In genomic region chr3:47741925-47742324, GRCh38 we compare ENCODE assay signal across 20 cellular contexts. TPM values are rescaled to one million over a fixed set of nuclear protein-coding genes. Genes with fewer than 3 reads are reported as not detected.
DNase-seq lines count a peak whose midpoint lies in the region; ATAC-seq and TF ChIP-seq lines count a peak whose summit lies in the region.
"Had no signal": no experiment of that assay in that cellular context is flagged by ENCODE, and none has a peak within 500 bp of the region (broad histone marks: within the 10 kb centered on the region; RNA-seq: fewer than 3 reads in every experiment).

No MANE protein-coding gene starts in this region.

- no peaks in the 10 kb centered on the region for H3K27me3 ChIP-seq in SJCRH30
- H3K27me3 ChIP-seq: SJSA1 had no signal

- in situ Hi-C loops in GM13976 (cut with MboI; ENCODE audit: low sequenced_read_pairs, unreplicated experiment): no loop called here

- peaks cover 17% of the 10 kb centered on the region for H3K4me1 Mint-ChIP-seq in T-helper 17 cell
- H3K4me1 Mint-ChIP-seq: nephron progenitor cell had no signal

- H3K27ac ChIP-seq in SJCRH30: no peak overlapping the region
- H3K27ac ChIP-seq: prostate gland, SJSA1 had no signal

- no peaks in the 10 kb centered on the region for H3K9me3 ChIP-seq in T-helper 17 cell (ENCODE audit: control insufficient read depth, low read length, poor library complexity, severe bottlenecking)
- no peaks in the 10 kb centered on the region for H3K9me3 ChIP-seq in SJCRH30 (replicated peaks)
- H3K9me3 ChIP-seq: prostate gland, SJSA1 had no signal

- TF ChIP-seq CTCF in GM13976 (IDR thresholded peaks at IDR 0.05; ENCODE audit: borderline replicate concordance, control extremely low read depth, extremely low read depth, insufficient read depth, missing control alignments): no peak

- ATAC-seq in GM19324 (IDR thresholded peaks at IDR 0.05; ENCODE audit: low FRiP score, unreplicated experiment) (peak; percentile 58), HG02763 (IDR thresholded peaks at IDR 0.05; ENCODE audit: unreplicated experiment) (peak; percentile 48), T-helper 17 cell (no peak)
- ATAC-seq: PC-3 had no signal

- no peak overlapping the region for H3K4me3 ChIP-seq in SJCRH30
- H3K4me3 ChIP-seq: prostate gland, SJSA1 had no signal

- peak overlapping the region; percentile 70 for H3K27ac Mint-ChIP-seq in T-helper 17 cell

- no peak overlapping the region for H3K4me3 Mint-ChIP-seq in T-helper 17 cell
- H3K4me3 Mint-ChIP-seq: nephron progenitor cell had no signal

- H3K36me3 ChIP-seq in SJCRH30: peaks cover 36% of the 10 kb centered on the region
- H3K36me3 ChIP-seq: prostate gland had no signal

- no peaks in the 10 kb centered on the region for H3K27me3 Mint-ChIP-seq in T-helper 17 cell

- DNase-seq in GM13976 (ENCODE audit: low spot score): peak; percentile 34
- no peak for DNase-seq in T-helper 17 cell
- no peak for DNase-seq in SJCRH30
- DNase-seq in A172 (ENCODE audit: low spot score): no peak
- DNase-seq in CD1c-positive myeloid dendritic cell (ENCODE audit: extremely low spot score): no peak
- DNase-seq in NCI-H2081 treated with DMSO at 0.1 percent for 48 hours (lab: John Stamatoyannopoulos, UW): no peak
- DNase-seq: activated CD4-positive, alpha-beta T cell treated with anti-CD3 and anti-CD28 coated beads for 1 hour; activated gamma-delta T cell treated with Interleukin-2 at 50 U/mL for 16 hours; amniotic stem cell; effector memory CD4-positive, alpha-beta T cell; EL; kidney; mesenchymal stem cell; NCI-H2081; nephron progenitor cell; PC-3 had no signal

- no peaks in the 10 kb centered on the region for H3K36me3 Mint-ChIP-seq in T-helper 17 cell (ENCODE audit: low read depth)

- no peaks in the 10 kb centered on the region for H3K4me1 ChIP-seq in SJCRH30
- H3K4me1 ChIP-seq: prostate gland, SJSA1 had no signal

RNA-seq across cellular contexts. Expression of gene SMARCC1, which starts 39.8 kb away (rescaled TPM):
- total RNA-seq in T-helper 17 cell: 100 to 1,000 TPM in 1 of 2 donors, 10 to 100 TPM in 1; 82.2 to 104 TPM
- total RNA-seq in SJCRH30 (2014; rRNA removed; shearing (Covaris generic)): 89.8 and 103 TPM in 2 replicates
- total RNA-seq in A172 (2014; rRNA removed; shearing (Covaris generic)): 49.6 and 51.2 TPM in 2 replicates
